Comparison of ENCODE assay signal across 21 cellular contexts in genomic region chr10:29297678-29298077, GRCh38. TPM values are rescaled to one million over a fixed set of nuclear protein-coding genes. Genes with fewer than 3 reads are reported as not detected.
A peak's percentile ranks its signal among the peaks of the same experiment; 100 is the strongest.
DNase-seq lines count a peak whose midpoint lies in the region; ATAC-seq, FAIRE-seq and TF ChIP-seq lines count a peak whose summit lies in the region.
"Had no signal": no experiment of that assay in that cellular context is flagged by ENCODE, and none has a peak within 500 bp of the region (broad histone marks: within the 10 kb centered on the region; RNA-seq: fewer than 3 reads in every experiment).

No MANE protein-coding gene starts in this region.

- 0% methylated on average over 1 of the region's 1 CpG for WGBS in K562 (ENCODE audit: insufficient coverage, low coverage, missing lambda C conversion rate)

- no peaks in the 10 kb centered on the region for H3K4me1 Mint-ChIP-seq in activated CD4-positive, alpha-beta memory T cell treated with anti-CD3 and anti-CD28 coated beads, Interleukin-2, amount 10 ng/mL, durations not matched to agents 7 days and 5 days

- no peak for TF ChIP-seq EP300 in K562 (IDR thresholded peaks at IDR 0.05; ENCODE audit: low read length)

- no peak for ATAC-seq in K562
- ATAC-seq: PC-3 had no signal

- H4K20me1 ChIP-seq in K562 (replicated peaks; ENCODE audit: control insufficient read depth, insufficient read depth, low read length): no peaks in the 10 kb centered on the region

- H3K27me3 ChIP-seq in K562 (ENCODE audit: control insufficient read depth in 2 of 2, insufficient read depth in 2 of 2, low read length in 2 of 2): peaks cover 0 to under 1% of the 10 kb centered on the region in 2 experiments; a peak in 1 of 5 replicates

- no peak overlapping the region for H3K27ac ChIP-seq in K562 (ENCODE audit: extremely low read depth, low read depth, low read length)
- H3K27ac ChIP-seq: HL-60 had no signal

- no peak for TF ChIP-seq RAD21 in K562 (CRISPR knock-in tag; conservative IDR thresholded peaks at IDR 0.05 in 1 of 2, IDR thresholded peaks at IDR 0.05 in 1 of 2)

- no peaks in the 10 kb centered on the region for H3K79me2 ChIP-seq in K562 (ENCODE audit: control insufficient read depth, insufficient read depth, low read length)

- in situ Hi-C loops in K562 (cut with MboI): no loop called here

- no TSS peak for BruUV-seq in K562 (replicated peaks; lab: Mats Ljungman, UMichigan)

- no peak overlapping the region for H3K27ac Mint-ChIP-seq in activated CD4-positive, alpha-beta memory T cell treated with anti-CD3 and anti-CD28 coated beads, Interleukin-2, amount 10 ng/mL, durations not matched to agents 7 days and 5 days

- H3K4me3 Mint-ChIP-seq in activated CD4-positive, alpha-beta memory T cell treated with anti-CD3 and anti-CD28 coated beads, Interleukin-2, amount 10 ng/mL, durations not matched to agents 7 days and 5 days: no peak overlapping the region

- no peak for TF ChIP-seq POLR2A in K562 (conservative IDR thresholded peaks at IDR 0.05)

- no peak overlapping the region for H3K9ac ChIP-seq in K562 (ENCODE audit: insufficient read depth in 1 of 2, low read depth in 2 of 2, low read length in 2 of 2)

- no peaks in the 10 kb centered on the region for H3K36me3 Mint-ChIP-seq in activated CD4-positive, alpha-beta memory T cell treated with anti-CD3 and anti-CD28 coated beads, Interleukin-2, amount 10 ng/mL, durations not matched to agents 7 days and 5 days (ENCODE audit: low read depth)

- peak; percentile 33 for DNase-seq in RPMI7951 (ENCODE audit: low read depth)
- no peak for DNase-seq in K562 (ENCODE audit: extremely low read depth in 1 of 4, low spot score in 3 of 4)
- peak; percentile 39 for DNase-seq in left kidney (ENCODE audit: low read depth, low spot score)
- no peak for DNase-seq in OCI-M2 (lab: John Stamatoyannopoulos, UW; ENCODE audit: unreplicated experiment)
- no peak for DNase-seq in activated CD4-positive, alpha-beta memory T cell treated with anti-CD3 and anti-CD28 coated beads, Interleukin-2, amount 10 ng/mL, durations not matched to agents 7 days and 5 days
- DNase-seq in T-helper 2 cell: no peak
- DNase-seq: C1 segment of cervical spinal cord, HCEC 1CT, MV-4-11, NCI-H1417, NCI-H1930, NCI-H2171 treated with DMSO at 0.1 percent for 48 hours, NCI-H446 treated with DMSO at 0.1 percent for 48 hours, NCI-H748 treated with DMSO at 0.1 percent for 48 hours, PC-3 had no signal

- intact Hi-C loops in K562 (cut with micrococcal nuclease): no loop called here

- FAIRE-seq in G401.6 (lab: Jason Lieb, UNC) (peak; percentile 76), K562 (lab: Jason Lieb, UNC) (no peak)
- FAIRE-seq: GM12892, HTR-8/SVneo had no signal

- CTCF ChIA-PET in K562 (lab: Yijun Ruan, JAX; ENCODE audit: low intra/inter-chr PET ratio): interaction anchor here (0.5 kb wide), 1 partner anchor 9 kb away, joined by 4 read pairs; the partner anchor contains the start of gene LYZL1
- CTCF ChIA-PET in activated CD4-positive, alpha-beta memory T cell treated with anti-CD3 and anti-CD28 coated beads, Interleukin-2, amount 10 ng/mL, durations not matched to agents 7 days and 5 days (lab: Charles Lee): no interaction called here

- POLR2A ChIA-PET in K562 (lab: Yijun Ruan, JAX): interaction anchor here (0.6 kb wide), 1 partner anchor 164 kb away, joined by 3 read pairs; no protein-coding TSS in a partner anchor
- POLR2A ChIA-PET in activated CD4-positive, alpha-beta memory T cell treated with anti-CD3 and anti-CD28 coated beads, Interleukin-2, amount 10 ng/mL, durations not matched to agents 7 days and 5 days (lab: Charles Lee): no interaction called here

- H3K9me3 Mint-ChIP-seq in activated CD4-positive, alpha-beta memory T cell treated with anti-CD3 and anti-CD28 coated beads, Interleukin-2, amount 10 ng/mL, durations not matched to agents 7 days and 5 days: peaks cover 4% of the 10 kb centered on the region

- no peak overlapping the region for H3K4me2 ChIP-seq in K562 (ENCODE audit: insufficient read depth, low read length)

- no peaks in the 10 kb centered on the region for H3K9me3 ChIP-seq in K562 (replicated peaks; ENCODE audit: control insufficient read depth, insufficient read depth, low read depth, low read length)

- H3K4me1 ChIP-seq in K562 (replicated peaks in 1 of 2; ENCODE audit: control insufficient read depth in 2 of 2, insufficient read depth in 2 of 2, low read length in 2 of 2): no peaks in the 10 kb centered on the region

- no peaks in the 10 kb centered on the region for H3K36me3 ChIP-seq in K562 (ENCODE audit: control insufficient read depth, insufficient read depth, low read length)

- H3K27me3 Mint-ChIP-seq in activated CD4-positive, alpha-beta memory T cell treated with anti-CD3 and anti-CD28 coated beads, Interleukin-2, amount 10 ng/mL, durations not matched to agents 7 days and 5 days: peaks cover 11% of the 10 kb centered on the region

- no peaks in the 10 kb centered on the region for H3K9me1 ChIP-seq in K562 (ENCODE audit: control insufficient read depth, insufficient read depth, low read length)

- TF ChIP-seq CTCF in K562 (IDR thresholded peaks at IDR 0.05 in 2 of 3, conservative IDR thresholded peaks at IDR 0.05 in 1 of 3; ENCODE audit: insufficient read depth in 2 of 3, low read depth in 1 of 3, low read length in 3 of 3): no peak

- no peak overlapping the region for H3K4me3 ChIP-seq in K562

- no peak overlapping the region for H2AFZ ChIP-seq in K562 (ENCODE audit: low read depth, low read length)

TF ChIP-seq in K562, 482 proteins besides CTCF, POLR2A, EP300 and RAD21 (continues in another document):
- 0 out of 2 replicates have a peak, but pooled peaks have one; percentile 59 for TF ChIP-seq CBX5 (IDR thresholded peaks at IDR 0.05; ENCODE audit: borderline replicate concordance, low read depth)
- TF ChIP-seq ZBTB9 (CRISPR knock-in tag; IDR thresholded peaks at IDR 0.05): no peak
- TF ChIP-seq BRD4 (IDR thresholded peaks at IDR 0.05): no peak
- TF ChIP-seq GABPB2 (CRISPR knock-in tag; conservative IDR thresholded peaks at IDR 0.05): no peak
- 0 out of 2 replicates have a peak, but pooled peaks have one; percentile 50 for TF ChIP-seq TRIM28 (IDR thresholded peaks at IDR 0.05)
- TF ChIP-seq ZFPM2 (CRISPR knock-in tag; IDR thresholded peaks at IDR 0.05): no peak
- peak in 1 of 2 experiments; percentile 75; a peak in 1 of 3 replicates for TF ChIP-seq CBX3 (IDR thresholded peaks at IDR 0.05; ENCODE audit: borderline replicate concordance in 1 of 2, low read length in 2 of 2)
- TF ChIP-seq NFRKB (IDR thresholded peaks at IDR 0.05; ENCODE audit: low read depth): no peak
- TF ChIP-seq TAF9B (IDR thresholded peaks at IDR 0.05; ENCODE audit: partially characterized antibody): no peak
- TF ChIP-seq, protein P1, sequence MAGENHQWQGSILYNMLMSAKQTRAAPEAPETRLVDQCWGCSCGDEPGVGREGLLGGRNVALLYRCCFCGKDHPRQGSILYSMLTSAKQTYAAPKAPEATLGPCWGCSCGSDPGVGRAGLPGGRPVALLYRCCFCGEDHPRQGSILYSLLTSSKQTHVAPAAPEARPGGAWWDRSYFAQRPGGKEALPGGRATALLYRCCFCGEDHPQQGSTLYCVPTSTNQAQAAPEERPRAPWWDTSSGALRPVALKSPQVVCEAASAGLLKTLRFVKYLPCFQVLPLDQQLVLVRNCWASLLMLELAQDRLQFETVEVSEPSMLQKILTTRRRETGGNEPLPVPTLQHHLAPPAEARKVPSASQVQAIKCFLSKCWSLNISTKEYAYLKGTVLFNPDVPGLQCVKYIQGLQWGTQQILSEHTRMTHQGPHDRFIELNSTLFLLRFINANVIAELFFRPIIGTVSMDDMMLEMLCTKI (IDR thresholded peaks at IDR 0.05; ENCODE audit: partially characterized antibody): no peak
- no peak for TF ChIP-seq NCOA6 (IDR thresholded peaks at IDR 0.05)
- TF ChIP-seq FOSL1 (tag; conservative IDR thresholded peaks at IDR 0.05): no peak
- TF ChIP-seq ZNF124 (CRISPR knock-in tag; IDR thresholded peaks at IDR 0.05): no peak

RNA-seq across cellular contexts. Expression of gene LYZL1, which starts 8.8 kb away (rescaled TPM):
- not detected in 2 replicates for total RNA-seq in RPMI7951 (2014; rRNA removed; shearing (Covaris generic))
- not detected in 2 replicates for total RNA-seq in K562 (2011; cell fraction: chromatin; rRNA removed; ENCODE audit: low replicate concordance)
- total RNA-seq in K562 (2011; cell fraction: nucleolus; rRNA removed): not detected in 2 replicates
- total RNA-seq in K562 (2011; cell fraction: nucleoplasm; rRNA removed): not detected in 2 replicates
- total RNA-seq in K562 (2014; rRNA removed): not detected in 2 replicates
- total RNA-seq in K562 (2014; rRNA removed; fragmentation: Illumina TruSeq; extraction: Trizol): not detected in 2 replicates
- not detected in 2 replicates for total RNA-seq in K562 (2015; rRNA removed; fragmentation: Illumina TruSeq; extraction: Trizol)
- total RNA-seq in K562 (2021): not detected in 2 replicates
- polyA plus RNA-seq in K562 (2011; rRNA removed): not detected in 2 replicates
- not detected in 2 replicates for polyA plus RNA-seq in K562 (2011; cell fraction: cytosol; rRNA removed)
- polyA plus RNA-seq in K562 (2011; cell fraction: nucleus; rRNA removed): not detected in 2 replicates
- not detected in 2 replicates for polyA plus RNA-seq in K562 (2012)
- not detected in 2 replicates for polyA plus RNA-seq in K562 (2014; fragmentation: Illumina TruSeq; extraction: Trizol)
- not detected for polyA plus RNA-seq in K562 (2014; fragmentation: Nextera tagmentation; extraction: Ambion mirVana)
- not detected in 2 replicates for polyA plus RNA-seq in K562 (2014; rRNA removed)
- not detected in 2 replicates for polyA minus RNA-seq in K562 (2011; rRNA and poly(A)+ RNA removed)
- not detected in 2 replicates for polyA minus RNA-seq in K562 (2011; cell fraction: cytosol; rRNA and poly(A)+ RNA removed)
- polyA minus RNA-seq in K562 (2011; cell fraction: nucleus; rRNA and poly(A)+ RNA removed): not detected in 2 replicates
- not detected for total RNA-seq in activated CD4-positive, alpha-beta memory T cell treated with anti-CD3 and anti-CD28 coated beads, Interleukin-2, amount 10 ng/mL, durations not matched to agents 7 days and 5 days
- total RNA-seq: A673, Daoy, PC-3 had no signal

Comparison
In these comparisons a context has a peak if more than half of its experiments do, and no peak if none do; other contexts are left out.
1. DNase-seq: peak in RPMI7951 (single experiment) and left kidney (single experiment); none in K562 (0 of 4), OCI-M2 (single experiment), activated CD4-positive, alpha-beta memory T cell treated with anti-CD3 and anti-CD28 coated beads, Interleukin-2, amount 10 ng/mL, durations not matched to agents 7 days and 5 days (single experiment) and T-helper 2 cell (0 of 5).